In the genomic region with DNA sequence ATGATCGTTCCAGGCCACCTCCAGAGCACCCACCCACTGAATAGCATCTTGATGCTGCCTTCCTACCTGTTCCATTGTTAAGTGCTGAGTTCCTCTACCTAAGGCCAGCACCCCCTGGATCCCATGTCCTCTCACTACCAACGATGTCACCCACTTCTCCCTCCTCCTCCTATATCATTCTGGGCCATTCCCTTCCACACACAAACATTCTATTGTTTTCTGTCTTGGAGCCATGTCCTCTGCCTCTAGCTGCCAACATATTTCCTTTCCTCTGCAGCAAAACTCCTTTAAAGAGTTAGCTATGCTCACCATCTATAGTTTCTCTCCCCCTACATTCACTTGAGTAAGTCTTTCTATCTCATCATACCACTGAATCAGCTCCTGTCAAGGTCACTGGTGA, we compare ENCODE assay signal across 20 cellular contexts.
DNase-seq lines count a peak whose midpoint lies in the region; ATAC-seq and TF ChIP-seq lines count a peak whose summit lies in the region.
"Had no signal": no experiment of that assay in that cellular context is flagged by ENCODE, and none has a peak within 500 bp of the region (broad histone marks: within the 10 kb centered on the region; RNA-seq: fewer than 3 reads in every experiment).

No MANE protein-coding gene starts in this region.

- no peaks in the 10 kb centered on the region for H3K36me3 ChIP-seq in trophoblast cell (ENCODE audit: control insufficient read depth in 1 of 2, insufficient read depth in 2 of 2, low read length in 2 of 2)
- H3K36me3 ChIP-seq: BLaER1 had no signal

- H3K36me3 Mint-ChIP-seq in activated CD4-positive, alpha-beta T cell treated with anti-CD3 and anti-CD28 coated beads, Interleukin-2, amount 10 ng/mL, durations not matched to agents 24 days and 14 days (ENCODE audit: low read depth), result no peaks in the 10 kb centered on the region
- no peaks in the 10 kb centered on the region for H3K36me3 Mint-ChIP-seq in activated CD4-positive, alpha-beta T cell treated with anti-CD3 and anti-CD28 coated beads, Interleukin-2, amount 10 ng/mL, durations not matched to agents 7 days and 5 days (ENCODE audit: low read depth)
- no peaks in the 10 kb centered on the region for H3K36me3 Mint-ChIP-seq in activated T-helper 2 cell treated with anti-CD3 and anti-CD28 coated beads, Interferon-gamma antibody, Interleukin-2, Interleukin-4, amounts not matched to agents 10 μg/mL and 5 μg/mL and 100 μg/mL, durations not matched to agents 14 hours and 24 hours and 36 hours (ENCODE audit: low read depth)
- H3K36me3 Mint-ChIP-seq: CD4-positive, CD25-positive, alpha-beta regulatory T cell; CD8-positive, alpha-beta T cell had no signal

- peak; percentile 35 for DNase-seq in activated CD4-positive, alpha-beta T cell treated with anti-CD3 and anti-CD28 coated beads, Interleukin-2, amount 10 ng/mL, durations not matched to agents 24 days and 14 days
- DNase-seq in activated CD4-positive, alpha-beta T cell treated with anti-CD3 and anti-CD28 coated beads, Interleukin-2, amount 10 ng/mL, durations not matched to agents 7 days and 5 days, result no peak
- DNase-seq in globus pallidus (ENCODE audit: low spot score) (peak; percentile 54), trophoblast cell (no peak), GM20000 (ENCODE audit: low spot score) (no peak), HUDEP-2 (lab: John Stamatoyannopoulos, UW; ENCODE audit: unreplicated experiment in 76 of 76) (no peak)
- DNase-seq in activated T-helper 2 cell treated with anti-CD3 and anti-CD28 coated beads, Interferon-gamma antibody, Interleukin-2, Interleukin-4, amounts not matched to agents 10 μg/mL and 5 μg/mL and 100 μg/mL, durations not matched to agents 14 hours and 24 hours and 36 hours (ENCODE audit: low spot score), result no peak
- DNase-seq: Caco-2; CD4-positive, CD25-positive, alpha-beta regulatory T cell; CD8-positive, alpha-beta T cell; DMS153; DND-41; H9 had no signal

- peaks cover 2% of the 10 kb centered on the region for H3K4me1 Mint-ChIP-seq in activated CD4-positive, alpha-beta T cell treated with anti-CD3 and anti-CD28 coated beads, Interleukin-2, amount 10 ng/mL, durations not matched to agents 24 days and 14 days
- peaks cover 10% of the 10 kb centered on the region for H3K4me1 Mint-ChIP-seq in activated CD4-positive, alpha-beta T cell treated with anti-CD3 and anti-CD28 coated beads, Interleukin-2, amount 10 ng/mL, durations not matched to agents 7 days and 5 days
- no peaks in the 10 kb centered on the region for H3K4me1 Mint-ChIP-seq in activated T-helper 2 cell treated with anti-CD3 and anti-CD28 coated beads, Interferon-gamma antibody, Interleukin-2, Interleukin-4, amounts not matched to agents 10 μg/mL and 5 μg/mL and 100 μg/mL, durations not matched to agents 14 hours and 24 hours and 36 hours (ENCODE audit: low read depth)

- H3K23ac ChIP-seq in trophoblast cell (ENCODE audit: low read length), result no peak overlapping the region

- no peaks in the 10 kb centered on the region for H3K27me3 ChIP-seq in trophoblast cell (ENCODE audit: insufficient read depth, low read length)
- H3K27me3 ChIP-seq: BLaER1 had no signal

- H3K79me1 ChIP-seq in trophoblast cell (ENCODE audit: low read length), result peaks cover 17% of the 10 kb centered on the region

- H3K9me3 Mint-ChIP-seq in activated CD4-positive, alpha-beta T cell treated with anti-CD3 and anti-CD28 coated beads, Interleukin-2, amount 10 ng/mL, durations not matched to agents 24 days and 14 days, result peaks cover 6% of the 10 kb centered on the region
- H3K9me3 Mint-ChIP-seq in activated CD4-positive, alpha-beta T cell treated with anti-CD3 and anti-CD28 coated beads, Interleukin-2, amount 10 ng/mL, durations not matched to agents 7 days and 5 days, result peaks cover 7% of the 10 kb centered on the region
- no peaks in the 10 kb centered on the region for H3K9me3 Mint-ChIP-seq in activated T-helper 2 cell treated with anti-CD3 and anti-CD28 coated beads, Interferon-gamma antibody, Interleukin-2, Interleukin-4, amounts not matched to agents 10 μg/mL and 5 μg/mL and 100 μg/mL, durations not matched to agents 14 hours and 24 hours and 36 hours
- H3K9me3 Mint-ChIP-seq: CD8-positive, alpha-beta T cell; GM23338; H9 had no signal

- no peak overlapping the region for H4K12ac ChIP-seq in trophoblast cell (ENCODE audit: low read depth, low read length)

- WGBS in trophoblast cell (ENCODE audit: extremely low coverage, insufficient coverage, insufficient read length), result no CpG with 5 or more reads among the region's 2 CpGs

- H3K9me3 ChIP-seq in trophoblast cell (ENCODE audit: insufficient read depth, low read depth, low read length), result peaks cover 2% of the 10 kb centered on the region
- H3K9me3 ChIP-seq: Caco-2 had no signal

- peak overlapping the region; percentile 11 for H2AK5ac ChIP-seq in trophoblast cell (ENCODE audit: low read length)

- H3K18ac ChIP-seq in trophoblast cell (ENCODE audit: low read length), result no peak overlapping the region

- POLR2A ChIA-PET in activated CD4-positive, alpha-beta T cell treated with anti-CD3 and anti-CD28 coated beads, Interleukin-2, amount 10 ng/mL, durations not matched to agents 7 days and 5 days (lab: Charles Lee), result no interaction called here

- intact Hi-C loops in activated CD4-positive, alpha-beta T cell treated with anti-CD3 and anti-CD28 coated beads, Interleukin-2, amount 10 ng/mL, durations not matched to agents 24 days and 14 days (cut with micrococcal nuclease), result no loop called here
- intact Hi-C loops in activated T-helper 2 cell treated with anti-CD3 and anti-CD28 coated beads, Interferon-gamma antibody, Interleukin-2, Interleukin-4, amounts not matched to agents 10 μg/mL and 5 μg/mL and 100 μg/mL, durations not matched to agents 14 hours and 24 hours and 36 hours (cut with micrococcal nuclease), result no loop called here

- peaks cover 64% of the 10 kb centered on the region for H3K27me3 Mint-ChIP-seq in activated CD4-positive, alpha-beta T cell treated with anti-CD3 and anti-CD28 coated beads, Interleukin-2, amount 10 ng/mL, durations not matched to agents 24 days and 14 days
- peaks cover 61% of the 10 kb centered on the region for H3K27me3 Mint-ChIP-seq in activated CD4-positive, alpha-beta T cell treated with anti-CD3 and anti-CD28 coated beads, Interleukin-2, amount 10 ng/mL, durations not matched to agents 7 days and 5 days
- peaks cover 58% of the 10 kb centered on the region for H3K27me3 Mint-ChIP-seq in activated T-helper 2 cell treated with anti-CD3 and anti-CD28 coated beads, Interferon-gamma antibody, Interleukin-2, Interleukin-4, amounts not matched to agents 10 μg/mL and 5 μg/mL and 100 μg/mL, durations not matched to agents 14 hours and 24 hours and 36 hours (ENCODE audit: low read depth)

- peak overlapping the region; percentile 21 for H2BK5ac ChIP-seq in trophoblast cell (ENCODE audit: low read depth, low read length, poor library complexity)

- peak overlapping the region; percentile 33 for H2BK120ac ChIP-seq in trophoblast cell (ENCODE audit: insufficient read depth, low read length, poor library complexity)

- TF ChIP-seq CTCF in GM20000 (IDR thresholded peaks at IDR 0.05; ENCODE audit: extremely low read depth, missing control alignments), result no peak

- H3K9ac ChIP-seq in trophoblast cell (ENCODE audit: low read length), result no peak overlapping the region
- H3K9ac ChIP-seq: BLaER1 had no signal

- peak overlapping the region; percentile 5 for H4K91ac ChIP-seq in trophoblast cell (ENCODE audit: low read depth, low read length)

- H3K27ac ChIP-seq in trophoblast cell (ENCODE audit: low read depth, low read length), result no peak overlapping the region
- H3K27ac ChIP-seq: 22Rv1, BLaER1, C4-2B had no signal

- H3K79me2 ChIP-seq in trophoblast cell (ENCODE audit: control insufficient read depth, insufficient read depth, low read length, poor library complexity), result peaks cover 2% of the 10 kb centered on the region

- no peak overlapping the region for H3K4ac ChIP-seq in trophoblast cell (ENCODE audit: low read depth, low read length)

- H3K14ac ChIP-seq in trophoblast cell (ENCODE audit: low read length), result no peak overlapping the region

- no peak overlapping the region for H2AFZ ChIP-seq in trophoblast cell (ENCODE audit: insufficient read depth, low read length, poor library complexity)
- H2AFZ ChIP-seq: GM23338 had no signal

- ATAC-seq in HG03469 (IDR thresholded peaks at IDR 0.05; ENCODE audit: unreplicated experiment), result no peak
- ATAC-seq: CD8-positive, alpha-beta T cell; GM23338; HCT116 had no signal

- H3K4me2 ChIP-seq in trophoblast cell (ENCODE audit: low read length), result no peak overlapping the region
- H3K4me2 ChIP-seq: BLaER1, GM23338 had no signal

- no peak overlapping the region for H3K4me3 Mint-ChIP-seq in activated CD4-positive, alpha-beta T cell treated with anti-CD3 and anti-CD28 coated beads, Interleukin-2, amount 10 ng/mL, durations not matched to agents 24 days and 14 days
- H3K4me3 Mint-ChIP-seq in activated CD4-positive, alpha-beta T cell treated with anti-CD3 and anti-CD28 coated beads, Interleukin-2, amount 10 ng/mL, durations not matched to agents 7 days and 5 days, result no peak overlapping the region
- H3K4me3 Mint-ChIP-seq in activated T-helper 2 cell treated with anti-CD3 and anti-CD28 coated beads, Interferon-gamma antibody, Interleukin-2, Interleukin-4, amounts not matched to agents 10 μg/mL and 5 μg/mL and 100 μg/mL, durations not matched to agents 14 hours and 24 hours and 36 hours (ENCODE audit: low read depth), result no peak overlapping the region
- H3K4me3 Mint-ChIP-seq: B cell; CD4-positive, CD25-positive, alpha-beta regulatory T cell; CD8-positive, alpha-beta T cell; GM23338; H9 had no signal

- CTCF ChIA-PET in activated CD4-positive, alpha-beta T cell treated with anti-CD3 and anti-CD28 coated beads, Interleukin-2, amount 10 ng/mL, durations not matched to agents 7 days and 5 days (lab: Charles Lee), result interaction anchor here (1.0 kb wide), 1 partner anchor 64 kb away, joined by 3 read pairs; a partner anchor contains a TSS

- H4K8ac ChIP-seq in trophoblast cell (ENCODE audit: low read depth, low read length), result no peak overlapping the region

- H3K4me3 ChIP-seq in trophoblast cell (ENCODE audit: low read depth, low read length), result no peak overlapping the region
- H3K4me3 ChIP-seq: BLaER1 had no signal

- H3K4me1 ChIP-seq in trophoblast cell (ENCODE audit: control insufficient read depth in 1 of 2, insufficient read depth in 2 of 2, low read length in 2 of 2), result peaks cover 15 to 20% of the 10 kb centered on the region in 2 experiments
- H3K4me1 ChIP-seq: Caco-2 had no signal

- H3K27ac Mint-ChIP-seq in activated CD4-positive, alpha-beta T cell treated with anti-CD3 and anti-CD28 coated beads, Interleukin-2, amount 10 ng/mL, durations not matched to agents 24 days and 14 days, result no peak overlapping the region
- no peak overlapping the region for H3K27ac Mint-ChIP-seq in activated CD4-positive, alpha-beta T cell treated with anti-CD3 and anti-CD28 coated beads, Interleukin-2, amount 10 ng/mL, durations not matched to agents 7 days and 5 days
- no peak overlapping the region for H3K27ac Mint-ChIP-seq in activated T-helper 2 cell treated with anti-CD3 and anti-CD28 coated beads, Interferon-gamma antibody, Interleukin-2, Interleukin-4, amounts not matched to agents 10 μg/mL and 5 μg/mL and 100 μg/mL, durations not matched to agents 14 hours and 24 hours and 36 hours
- H3K27ac Mint-ChIP-seq: B cell; CD4-positive, CD25-positive, alpha-beta regulatory T cell; CD8-positive, alpha-beta T cell; GM23338; H9 had no signal

- peak overlapping the region; percentile 48 for H2BK12ac ChIP-seq in trophoblast cell (ENCODE audit: low read length)

Comparison
In these comparisons a context has a peak if more than half of its experiments do, and no peak if none do; other contexts are left out.
1. DNase-seq: peak in activated CD4-positive, alpha-beta T cell treated with anti-CD3 and anti-CD28 coated beads, Interleukin-2, amount 10 ng/mL, durations not matched to agents 24 days and 14 days (single experiment) and globus pallidus (single experiment); none in activated CD4-positive, alpha-beta T cell treated with anti-CD3 and anti-CD28 coated beads, Interleukin-2, amount 10 ng/mL, durations not matched to agents 7 days and 5 days (single experiment), trophoblast cell (0 of 2), GM20000 (single experiment), HUDEP-2 (0 of 76) and activated T-helper 2 cell treated with anti-CD3 and anti-CD28 coated beads, Interferon-gamma antibody, Interleukin-2, Interleukin-4, amounts not matched to agents 10 μg/mL and 5 μg/mL and 100 μg/mL, durations not matched to agents 14 hours and 24 hours and 36 hours (single experiment).